ENCODE assay signal across 8 cellular contexts in the genomic region with DNA sequence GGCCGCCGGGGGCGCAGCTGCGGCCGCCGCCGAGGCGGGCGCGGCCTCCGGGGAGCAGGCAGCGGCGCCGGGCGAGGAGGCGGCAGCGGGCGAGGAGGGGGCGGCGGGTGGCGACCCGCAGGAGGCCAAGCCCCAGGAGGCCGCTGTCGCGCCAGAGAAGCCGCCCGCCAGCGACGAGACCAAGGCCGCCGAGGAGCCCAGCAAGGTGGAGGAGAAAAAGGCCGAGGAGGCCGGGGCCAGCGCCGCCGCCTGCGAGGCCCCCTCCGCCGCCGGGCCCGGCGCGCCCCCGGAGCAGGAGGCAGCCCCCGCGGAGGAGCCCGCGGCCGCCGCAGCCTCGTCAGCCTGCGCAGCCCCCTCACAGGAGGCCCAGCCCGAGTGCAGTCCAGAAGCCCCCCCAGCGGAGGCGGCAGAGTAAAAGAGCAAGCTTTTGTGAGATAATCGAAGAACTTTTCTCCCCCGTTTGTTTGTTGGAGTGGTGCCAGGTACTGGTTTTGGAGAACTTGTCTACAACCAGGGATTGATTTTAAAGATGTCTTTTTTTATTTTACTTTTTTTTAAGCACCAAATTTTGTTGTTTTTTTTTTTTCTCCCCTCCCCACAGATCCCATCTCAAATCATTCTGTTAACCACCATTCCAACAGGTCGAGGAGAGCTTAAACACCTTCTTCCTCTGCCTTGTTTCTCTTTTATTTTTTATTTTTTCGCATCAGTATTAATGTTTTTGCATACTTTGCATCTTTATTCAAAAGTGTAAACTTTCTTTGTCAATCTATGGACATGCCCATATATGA. TPM values are rescaled to one million over a fixed set of nuclear protein-coding genes. Genes with fewer than 3 reads are reported as not detected.
A peak's percentile ranks its signal among the peaks of the same experiment; 100 is the strongest.
DNase-seq lines count a peak whose midpoint lies in the region; ATAC-seq and TF ChIP-seq lines count a peak whose summit lies in the region.

No MANE protein-coding gene starts in this region.

- POLR2A ChIA-PET in AG04450 (lab: Yijun Ruan, JAX): interaction anchor here (1.1 to 2.5 kb wide), 2 partner anchors 170 to 296 kb away, joined by 3 to 12 read pairs; no protein-coding TSS in a partner anchor

- peaks cover 3% of the 10 kb centered on the region; the same call in 1 of the 2 replicates for H3K9me3 ChIP-seq in AG04450 (ENCODE audit: control insufficient read depth, insufficient read depth, low read length)
- H3K9me3 ChIP-seq in right lobe of liver: no peaks in the 10 kb centered on the region
- no peaks in the 10 kb centered on the region for H3K9me3 ChIP-seq in thyroid gland

- ATAC-seq in right lobe of liver: no peak

- H3K27me3 ChIP-seq in AG04450 (ENCODE audit: control insufficient read depth, insufficient read depth, low read length) (no peaks in the 10 kb centered on the region), H7 (ENCODE audit: control insufficient read depth, insufficient read depth, low read length) (peaks cover 15% of the 10 kb centered on the region), right lobe of liver (peaks cover 0 to 5% of the 10 kb centered on the region in 2 donors), thyroid gland (no peaks in the 10 kb centered on the region)

- WGBS in right lobe of liver (ENCODE audit: insufficient coverage, low coverage, low lambda C conversion rate, missing lambda C conversion rate): 31% methylated on average over 4 of the region's 59 CpGs
- WGBS in thyroid gland, 2 donors: 28 to 55% methylated on average over 27 to 47 of the region's 59 CpGs

- H3K4me1 ChIP-seq in right lobe of liver (peaks cover 0 to 22% (median 2%) of the 10 kb centered on the region in 4 donors), thyroid gland (peaks cover 0 to 5% of the 10 kb centered on the region in 2 donors)

- CTCF ChIA-PET in AG04450 (lab: Charles Lee): interaction anchor here (0.7 to 1.8 kb wide), 5 partner anchors 10 to 92 kb away, joined by 3 to 6 read pairs (median 4); no protein-coding TSS in a partner anchor

- intact Hi-C loops in right lobe of liver (cut with DNase I): no loop called here
- intact Hi-C loops in thyroid gland (cut with DNase I): no loop called here

- TF ChIP-seq CTCF in AG04450 (IDR thresholded peaks at IDR 0.05; ENCODE audit: low read depth, low read length): no peak
- no peak for TF ChIP-seq CTCF in cardiac fibroblast (IDR thresholded peaks at IDR 0.05; ENCODE audit: low read depth, low read length)
- no peak for TF ChIP-seq CTCF in right lobe of liver (IDR thresholded peaks at IDR 0.05)
- TF ChIP-seq CTCF in thyroid gland (IDR thresholded peaks at IDR 0.05): no peak

- H3K36me3 ChIP-seq in H7 (replicated peaks; ENCODE audit: control insufficient read depth, insufficient read depth, low read length) (no peaks in the 10 kb centered on the region; the same call in 1 of the 2 replicates), right lobe of liver (no peaks in the 10 kb centered on the region), thyroid gland (no peaks in the 10 kb centered on the region)

- DNase-seq in AG04450 (ENCODE audit: low read depth, low spot score) (no peak), H7 (peak; percentile 36), cardiac fibroblast (ENCODE audit: low read depth in 2 of 2) (peak; percentile 53 to 62), right lobe of liver (peak; percentile 42 to 56 (median 49)), thyroid gland (peak; percentile 34 to 35), dedifferentiated amniotic fluid mesenchymal stem cell (ENCODE audit: extremely low spot score) (no peak), kidney glomerular epithelial cell (lab: John Stamatoyannopoulos, UW) (no peak)
- no peak for DNase-seq in stimulated activated CD4-positive, alpha-beta T cell treated with anti-CD3 and anti-CD28 coated beads, Interleukin-4, amount 100 ng/mL, for 1 hour

- H3K27ac ChIP-seq in AG04450 (ENCODE audit: low read depth, low read length): peak overlapping the region; percentile 65
- H3K27ac ChIP-seq in right lobe of liver: peak overlapping the region in 2 of 3 donors; percentile 90 to 95
- H3K27ac ChIP-seq in thyroid gland: peak overlapping the region in 2 of 3 donors; percentile 93 to 96

- TF ChIP-seq POLR2A in right lobe of liver (IDR thresholded peaks at IDR 0.05) (no peak), thyroid gland (IDR thresholded peaks at IDR 0.05) (no peak)

- H3K4me3 ChIP-seq in AG04450 (ENCODE audit: low read depth, low read length): peak overlapping the region; percentile 87
- peak overlapping the region; percentile 68 for H3K4me3 ChIP-seq in H7 (ENCODE audit: insufficient read depth, low read depth, low read length)
- peak overlapping the region; percentile 26 to 77 for H3K4me3 ChIP-seq in cardiac fibroblast (replicated peaks in 1 of 2; ENCODE audit: low read depth in 2 of 2, low read length in 2 of 2)
- peak overlapping the region; percentile 28 to 75 (median 68) for H3K4me3 ChIP-seq in right lobe of liver
- peak overlapping the region in 1 of 3 donors; percentile 54 for H3K4me3 ChIP-seq in thyroid gland (replicated peaks in 1 of 3)

RNA-seq across cellular contexts. Expression of gene MARCKS, which starts 3.2 kb away (rescaled TPM):
- 81.3 and 127 TPM in 2 replicates for polyA plus RNA-seq in AG04450 (2011; rRNA removed)
- polyA minus RNA-seq in AG04450 (2011; rRNA and poly(A)+ RNA removed): 29.2 and 56.8 TPM in 2 replicates
- 91.0 and 92.7 TPM in 2 replicates for total RNA-seq in H7 (2014; rRNA removed; shearing (Covaris generic))
- total RNA-seq in right lobe of liver: 10 to 100 TPM in 5 of 6 experiments, 1 to 10 TPM in 1; 5.2 to 29.9 (median 16.8) TPM
- 10 to 100 TPM; 35.8 to 51.8 (median 43.0) TPM for total RNA-seq in thyroid gland

Comparison
In these comparisons a context has a peak if more than half of its experiments do, and no peak if none do; other contexts are left out.
1. DNase-seq: peak in H7 (single experiment), cardiac fibroblast (2 of 2), right lobe of liver (3 of 3) and thyroid gland (2 of 2); none in AG04450 (single experiment), dedifferentiated amniotic fluid mesenchymal stem cell (single experiment), kidney glomerular epithelial cell (single experiment) and stimulated activated CD4-positive, alpha-beta T cell treated with anti-CD3 and anti-CD28 coated beads, Interleukin-4, amount 100 ng/mL, for 1 hour (single experiment).
2. Peak in every context shown above with its lines, with median percentiles within 50 percentile points of each other: H3K27ac ChIP-seq.